Comparison of ENCODE assay signal across 17 cellular contexts in the genomic region with DNA sequence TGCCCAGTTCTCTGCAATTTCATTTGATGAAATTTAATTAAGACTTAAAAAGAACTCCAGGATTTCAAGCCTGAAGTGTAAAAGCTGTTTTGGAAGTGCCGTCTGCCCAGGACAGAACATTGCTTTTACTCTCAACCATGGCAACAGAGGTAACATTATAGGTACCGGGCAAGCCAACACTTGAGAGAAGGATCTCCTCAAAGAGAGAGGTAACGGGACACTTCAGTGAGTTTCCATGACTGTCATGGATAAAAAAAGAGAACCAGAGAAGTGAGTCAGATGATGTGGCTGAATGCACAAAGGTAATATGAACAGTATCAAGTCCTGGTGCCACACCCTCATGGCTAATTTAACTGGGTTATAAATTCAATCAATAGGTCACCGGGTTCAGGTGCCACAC.
DNase-seq lines count a peak whose midpoint lies in the region; ATAC-seq and TF ChIP-seq lines count a peak whose summit lies in the region.
"Had no signal": no experiment of that assay in that cellular context is flagged by ENCODE, and none has a peak within 500 bp of the region (broad histone marks: within the 10 kb centered on the region; RNA-seq: fewer than 3 reads in every experiment).

No MANE protein-coding gene starts in this region.

- DNase-seq in Caki2 (ENCODE audit: low read depth) (peak; percentile 46), NCI-H128 (lab: John Stamatoyannopoulos, UW; ENCODE audit: unreplicated experiment) (peak; percentile 23), RKO (ENCODE audit: low spot score) (no peak)
- DNase-seq in activated T-cell treated with anti-CD3 and anti-CD28 coated beads, Interleukin-2, amount 50 U/mL, for 72 hours: no peak
- DNase-seq: BE2C; CD4-positive, alpha-beta memory T cell; GM23248; NCI-H1436 treated with DMSO at 0.1 percent for 48 hours; NCI-H226; NCI-H526; NK-92 treated with Interleukin-12 subunit alpha and Interleukin-12 subunit beta, amount 100 ng/mL, for 24 hours; OCI-M1 had no signal

- peaks cover 43% of the 10 kb centered on the region for H3K4me1 Mint-ChIP-seq in nephron
- H3K4me1 Mint-ChIP-seq in activated T-cell treated with anti-CD3 and anti-CD28 coated beads, Interleukin-2, amount 50 U/mL, for 72 hours (ENCODE audit: low read depth): peaks cover 18% of the 10 kb centered on the region

- ATAC-seq in esophagus mucosa: peak; percentile 28
- ATAC-seq in activated T-cell treated with anti-CD3 and anti-CD28 coated beads, Interleukin-2, amount 50 U/mL, for 72 hours (replicated peaks in 1 of 2): no peak
- ATAC-seq in HG02678 (IDR thresholded peaks at IDR 0.05; ENCODE audit: unreplicated experiment): no peak
- ATAC-seq: HCT116 had no signal

- in situ Hi-C loops in Caki2 (cut with HindIII; ENCODE audit: low pct_unique_long_range_greater_than_20kb, low sequenced_read_pairs): no loop called here

- H3K36me3 Mint-ChIP-seq in nephron (ENCODE audit: low read depth): no peaks in the 10 kb centered on the region
- no peaks in the 10 kb centered on the region for H3K36me3 Mint-ChIP-seq in activated T-cell treated with anti-CD3 and anti-CD28 coated beads, Interleukin-2, amount 50 U/mL, for 72 hours (ENCODE audit: insufficient read depth in 2 of 2)
- H3K36me3 Mint-ChIP-seq: CD4-positive, alpha-beta memory T cell; IgD-negative memory B cell had no signal

- peak overlapping the region; percentile 57 to 73 (median 69) for H3K27ac Mint-ChIP-seq in nephron
- no peak overlapping the region for H3K27ac Mint-ChIP-seq in activated T-cell treated with anti-CD3 and anti-CD28 coated beads, Interleukin-2, amount 50 U/mL, for 72 hours
- H3K27ac Mint-ChIP-seq: CD4-positive, alpha-beta memory T cell; IgD-negative memory B cell had no signal

- no peak overlapping the region for H3K4me3 Mint-ChIP-seq in nephron
- no peak overlapping the region for H3K4me3 Mint-ChIP-seq in activated T-cell treated with anti-CD3 and anti-CD28 coated beads, Interleukin-2, amount 50 U/mL, for 72 hours
- H3K4me3 Mint-ChIP-seq: CD4-positive, alpha-beta memory T cell; IgD-negative memory B cell had no signal

- no peak for TF ChIP-seq CTCF in nephron (IDR thresholded peaks at IDR 0.05; ENCODE audit: unreplicated experiment in 3 of 3)

- no peaks in the 10 kb centered on the region for H3K27me3 Mint-ChIP-seq in nephron (ENCODE audit: low read depth)
- H3K27me3 Mint-ChIP-seq in activated T-cell treated with anti-CD3 and anti-CD28 coated beads, Interleukin-2, amount 50 U/mL, for 72 hours (ENCODE audit: low read depth): peaks cover 7% of the 10 kb centered on the region
- H3K27me3 Mint-ChIP-seq: CD4-positive, alpha-beta memory T cell had no signal

- H3K9me3 Mint-ChIP-seq in nephron: no peaks in the 10 kb centered on the region
- H3K9me3 Mint-ChIP-seq in activated T-cell treated with anti-CD3 and anti-CD28 coated beads, Interleukin-2, amount 50 U/mL, for 72 hours: no peaks in the 10 kb centered on the region
- H3K9me3 Mint-ChIP-seq: CD4-positive, alpha-beta memory T cell; IgD-negative memory B cell had no signal

Comparison
In these comparisons a context has a peak if more than half of its experiments do, and no peak if none do; other contexts are left out.
1. DNase-seq: peak in Caki2 (single experiment) and NCI-H128 (single experiment); none in RKO (single experiment) and activated T-cell treated with anti-CD3 and anti-CD28 coated beads, Interleukin-2, amount 50 U/mL, for 72 hours (0 of 2).